Comparison of ENCODE assay signal across 1 cellular context in the genomic region with DNA sequence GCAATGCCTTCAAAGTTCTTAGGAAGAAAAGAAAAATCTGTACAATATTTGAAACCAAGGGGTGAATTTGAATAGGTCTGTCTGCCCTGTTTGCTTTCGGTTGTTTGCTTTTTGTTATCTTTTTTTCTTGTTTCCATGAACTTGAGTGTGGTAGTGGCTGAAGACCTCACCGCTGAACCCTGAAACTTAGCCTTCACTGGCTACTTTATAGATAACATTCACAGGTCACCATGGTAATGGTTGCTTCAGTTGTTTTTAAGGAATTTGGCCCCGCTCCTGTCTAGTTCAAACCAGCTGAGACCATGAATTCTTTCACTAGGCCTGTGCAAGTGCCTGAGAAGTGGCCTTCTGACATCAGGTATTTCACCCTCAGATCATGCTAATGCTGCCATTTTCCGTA.
TF ChIP-seq lines count a peak whose summit lies in the region.

No MANE protein-coding gene starts in this region.

TF ChIP-seq in HepG2, 621 proteins besides CTCF, POLR2A, EP300 and RAD21 (continued from another document and continues in another):
- TF ChIP-seq MYNN (CRISPR knock-in tag; IDR thresholded peaks at IDR 0.05; ENCODE audit: low read depth): no peak
- peak; percentile 49; the same call in 1 of the 2 replicates for TF ChIP-seq ZNF644 (CRISPR knock-in tag; IDR thresholded peaks at IDR 0.05; ENCODE audit: low read depth)
- peak; percentile 51; the same call in 1 of the 2 replicates for TF ChIP-seq ZNF430 (CRISPR knock-in tag; IDR thresholded peaks at IDR 0.05)
- TF ChIP-seq ZNF574 (CRISPR knock-in tag; IDR thresholded peaks at IDR 0.05): no peak; the same call in 1 of the 2 replicates
- TF ChIP-seq PTBP1 (IDR thresholded peaks at IDR 0.05; ENCODE audit: low read depth, low read length, poor library complexity, severe bottlenecking): no peak
- no peak for TF ChIP-seq ZNF850 (CRISPR knock-in tag; conservative IDR thresholded peaks at IDR 0.05)
- TF ChIP-seq ZNF205 (CRISPR knock-in tag; IDR thresholded peaks at IDR 0.05): no peak
- TF ChIP-seq SPEN (CRISPR knock-in tag; IDR thresholded peaks at IDR 0.05; ENCODE audit: low read depth): no peak
- TF ChIP-seq KDM2A (CRISPR knock-in tag; IDR thresholded peaks at IDR 0.05; ENCODE audit: borderline replicate concordance, low read depth): no peak
- peak; percentile 51; the same call in 1 of the 2 replicates for TF ChIP-seq ZFX (CRISPR knock-in tag; IDR thresholded peaks at IDR 0.05; ENCODE audit: low read depth)
- TF ChIP-seq CC2D1A (CRISPR knock-in tag; IDR thresholded peaks at IDR 0.05): no peak
- no peak for TF ChIP-seq EED (CRISPR knock-in tag; IDR thresholded peaks at IDR 0.05)
- TF ChIP-seq ZSCAN29 (CRISPR knock-in tag; conservative IDR thresholded peaks at IDR 0.05): no peak
- TF ChIP-seq THAP9 (CRISPR knock-in tag; IDR thresholded peaks at IDR 0.05; ENCODE audit: borderline replicate concordance): no peak
- TF ChIP-seq ZNF720 (CRISPR knock-in tag; IDR thresholded peaks at IDR 0.05): no peak
- TF ChIP-seq ZNF768 (CRISPR knock-in tag; IDR thresholded peaks at IDR 0.05): no peak
- TF ChIP-seq ZNF749 (CRISPR knock-in tag; IDR thresholded peaks at IDR 0.05; ENCODE audit: borderline replicate concordance): no peak
- no peak for TF ChIP-seq MLXIP (CRISPR knock-in tag; IDR thresholded peaks at IDR 0.05; ENCODE audit: borderline replicate concordance)
- 0 out of 2 replicates have a peak, but pooled peaks have one; percentile 33 for TF ChIP-seq ZNF878 (CRISPR knock-in tag; IDR thresholded peaks at IDR 0.05)
- TF ChIP-seq POGZ (CRISPR knock-in tag; IDR thresholded peaks at IDR 0.05): peak; percentile 52
- no peak for TF ChIP-seq ZNF549 (CRISPR knock-in tag; IDR thresholded peaks at IDR 0.05)
- TF ChIP-seq ZNF792 (CRISPR knock-in tag; IDR thresholded peaks at IDR 0.05): 0 out of 2 replicates have a peak, but pooled peaks have one; percentile 16
- TF ChIP-seq POLR2G (IDR thresholded peaks at IDR 0.05; ENCODE audit: low read depth, low read length): no peak
- TF ChIP-seq BHLHE40 (IDR thresholded peaks at IDR 0.05; ENCODE audit: low read length): no peak
- peak; percentile 39; the same call in 1 of the 2 replicates for TF ChIP-seq HMG20A (CRISPR knock-in tag; IDR thresholded peaks at IDR 0.05; ENCODE audit: borderline replicate concordance)
- TF ChIP-seq JARID2 (CRISPR knock-in tag; IDR thresholded peaks at IDR 0.05; ENCODE audit: insufficient replicate concordance): no peak
- no peak for TF ChIP-seq ZNF607 (CRISPR knock-in tag; IDR thresholded peaks at IDR 0.05; ENCODE audit: borderline replicate concordance)
- TF ChIP-seq ZNF674 (CRISPR knock-in tag; IDR thresholded peaks at IDR 0.05; ENCODE audit: low read depth): no peak
- no peak for TF ChIP-seq ZNF766 (CRISPR knock-in tag; IDR thresholded peaks at IDR 0.05; ENCODE audit: borderline replicate concordance)
- TF ChIP-seq PRPF4 (IDR thresholded peaks at IDR 0.05; ENCODE audit: low read depth, low read length, poor library complexity, severe bottlenecking): no peak
- TF ChIP-seq MAX (IDR thresholded peaks at IDR 0.05): no peak
- TF ChIP-seq BCL6 (CRISPR knock-in tag; IDR thresholded peaks at IDR 0.05): peak; percentile 95
- TF ChIP-seq PHF20 (CRISPR knock-in tag; IDR thresholded peaks at IDR 0.05): no peak
- no peak for TF ChIP-seq TRIM24 (CRISPR knock-in tag; IDR thresholded peaks at IDR 0.05)
- TF ChIP-seq ZNF724P (CRISPR knock-in tag; IDR thresholded peaks at IDR 0.05; ENCODE audit: borderline replicate concordance): no peak
- no peak for TF ChIP-seq KAT2B (IDR thresholded peaks at IDR 0.05; ENCODE audit: borderline replicate concordance, low read depth, low read length)
- TF ChIP-seq TP53 (CRISPR knock-in tag; conservative IDR thresholded peaks at IDR 0.05): no peak
- TF ChIP-seq ZNF629 (CRISPR knock-in tag; conservative IDR thresholded peaks at IDR 0.05): no peak
- TF ChIP-seq ZBTB38 (CRISPR knock-in tag; IDR thresholded peaks at IDR 0.05): no peak
- no peak for TF ChIP-seq PAWR (CRISPR knock-in tag; IDR thresholded peaks at IDR 0.05; ENCODE audit: borderline replicate concordance)
- no peak for TF ChIP-seq ZNF563 (CRISPR knock-in tag; IDR thresholded peaks at IDR 0.05)
- peak; percentile 84; the same call in 1 of the 2 replicates for TF ChIP-seq NCOR1 (IDR thresholded peaks at IDR 0.05; ENCODE audit: borderline replicate concordance, low read length)
- TF ChIP-seq NONO (IDR thresholded peaks at IDR 0.05): no peak
- no peak; the same call in 1 of the 2 replicates for TF ChIP-seq NONO (CRISPR knock-in tag; conservative IDR thresholded peaks at IDR 0.05)
- TF ChIP-seq, protein P1, sequence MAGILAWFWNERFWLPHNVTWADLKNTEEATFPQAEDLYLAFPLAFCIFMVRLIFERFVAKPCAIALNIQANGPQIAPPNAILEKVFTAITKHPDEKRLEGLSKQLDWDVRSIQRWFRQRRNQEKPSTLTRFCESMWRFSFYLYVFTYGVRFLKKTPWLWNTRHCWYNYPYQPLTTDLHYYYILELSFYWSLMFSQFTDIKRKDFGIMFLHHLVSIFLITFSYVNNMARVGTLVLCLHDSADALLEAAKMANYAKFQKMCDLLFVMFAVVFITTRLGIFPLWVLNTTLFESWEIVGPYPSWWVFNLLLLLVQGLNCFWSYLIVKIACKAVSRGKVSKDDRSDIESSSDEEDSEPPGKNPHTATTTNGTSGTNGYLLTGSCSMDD (CRISPR knock-in tag; IDR thresholded peaks at IDR 0.05): no peak
- TF ChIP-seq ZFP36L1 (CRISPR knock-in tag; IDR thresholded peaks at IDR 0.05): no peak
- no peak for TF ChIP-seq AHR (CRISPR knock-in tag; IDR thresholded peaks at IDR 0.05)
- TF ChIP-seq MIER3 (CRISPR knock-in tag; IDR thresholded peaks at IDR 0.05; ENCODE audit: borderline replicate concordance): 0 out of 2 replicates have a peak, but pooled peaks have one; percentile 29
- TF ChIP-seq, protein P2, sequence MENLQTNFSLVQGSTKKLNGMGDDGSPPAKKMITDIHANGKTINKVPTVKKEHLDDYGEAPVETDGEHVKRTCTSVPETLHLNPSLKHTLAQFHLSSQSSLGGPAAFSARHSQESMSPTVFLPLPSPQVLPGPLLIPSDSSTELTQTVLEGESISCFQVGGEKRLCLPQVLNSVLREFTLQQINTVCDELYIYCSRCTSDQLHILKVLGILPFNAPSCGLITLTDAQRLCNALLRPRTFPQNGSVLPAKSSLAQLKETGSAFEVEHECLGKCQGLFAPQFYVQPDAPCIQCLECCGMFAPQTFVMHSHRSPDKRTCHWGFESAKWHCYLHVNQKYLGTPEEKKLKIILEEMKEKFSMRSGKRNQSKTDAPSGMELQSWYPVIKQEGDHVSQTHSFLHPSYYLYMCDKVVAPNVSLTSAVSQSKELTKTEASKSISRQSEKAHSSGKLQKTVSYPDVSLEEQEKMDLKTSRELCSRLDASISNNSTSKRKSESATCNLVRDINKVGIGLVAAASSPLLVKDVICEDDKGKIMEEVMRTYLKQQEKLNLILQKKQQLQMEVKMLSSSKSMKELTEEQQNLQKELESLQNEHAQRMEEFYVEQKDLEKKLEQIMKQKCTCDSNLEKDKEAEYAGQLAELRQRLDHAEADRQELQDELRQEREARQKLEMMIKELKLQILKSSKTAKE (CRISPR knock-in tag; IDR thresholded peaks at IDR 0.05; ENCODE audit: borderline replicate concordance): peak; percentile 84
- no peak; the same call in 1 of the 2 replicates for TF ChIP-seq NR2C2 (CRISPR knock-in tag; IDR thresholded peaks at IDR 0.05; ENCODE audit: borderline replicate concordance)
- no peak for TF ChIP-seq ZNF530 (CRISPR knock-in tag; IDR thresholded peaks at IDR 0.05; ENCODE audit: low read depth)
- no peak for TF ChIP-seq AGO2 (optimal IDR thresholded peaks at IDR 0.05; ENCODE audit: low read depth, low read length)
- 0 out of 2 replicates have a peak, but pooled peaks have one; percentile 25 for TF ChIP-seq ZNF761 (CRISPR knock-in tag; conservative IDR thresholded peaks at IDR 0.05)
- no peak for TF ChIP-seq EZH2 (conservative IDR thresholded peaks at IDR 0.05; ENCODE audit: low read depth, low read length)
- no peak for TF ChIP-seq SP5 (CRISPR knock-in tag; IDR thresholded peaks at IDR 0.05; ENCODE audit: borderline replicate concordance, low read depth)
- no peak for TF ChIP-seq ZNF12 (CRISPR knock-in tag; IDR thresholded peaks at IDR 0.05)
- no peak for TF ChIP-seq ZNF790 (CRISPR knock-in tag; IDR thresholded peaks at IDR 0.05; ENCODE audit: borderline replicate concordance)
- no peak for TF ChIP-seq ONECUT2 (CRISPR knock-in tag; IDR thresholded peaks at IDR 0.05)
- TF ChIP-seq ZNF788 (CRISPR knock-in tag; IDR thresholded peaks at IDR 0.05; ENCODE audit: borderline replicate concordance): peak; percentile 57; the same call in 1 of the 2 replicates
- TF ChIP-seq XBP1 (CRISPR knock-in tag; IDR thresholded peaks at IDR 0.05): no peak
- TF ChIP-seq JDP2 (CRISPR knock-in tag; IDR thresholded peaks at IDR 0.05; ENCODE audit: borderline replicate concordance): no peak
- TF ChIP-seq ZNF841 (CRISPR knock-in tag; IDR thresholded peaks at IDR 0.05; ENCODE audit: borderline replicate concordance): no peak
- TF ChIP-seq MTF1 (CRISPR knock-in tag; IDR thresholded peaks at IDR 0.05): no peak
- TF ChIP-seq RFXAP (CRISPR knock-in tag; IDR thresholded peaks at IDR 0.05; ENCODE audit: borderline replicate concordance): no peak
- TF ChIP-seq ZBTB2 (CRISPR knock-in tag; IDR thresholded peaks at IDR 0.05; ENCODE audit: low read depth): no peak
- peak; percentile 96 for TF ChIP-seq GFI1 (CRISPR knock-in tag; IDR thresholded peaks at IDR 0.05; ENCODE audit: borderline replicate concordance)
